In genomic region chr20:44746367-44747165, GRCh38 we compare ENCODE assay signal across 8 cellular contexts. TPM values are rescaled to one million over a fixed set of nuclear protein-coding genes. Genes with fewer than 3 reads are reported as not detected.
DNase-seq lines count a peak whose midpoint lies in the region; ATAC-seq, FAIRE-seq and TF ChIP-seq lines count a peak whose summit lies in the region.

No MANE protein-coding gene starts in this region.

- TF ChIP-seq CTCF in endothelial cell of umbilical vein (IDR thresholded peaks at IDR 0.05; ENCODE audit: extremely low read depth in 1 of 2, insufficient read depth in 1 of 2, low read depth in 1 of 2, low read length in 2 of 2) (no peak), GM20000 (IDR thresholded peaks at IDR 0.05; ENCODE audit: extremely low read depth, missing control alignments) (no peak)

- peak overlapping the region in 2 of 3 experiments; percentile 29 to 35 for H3K4me3 ChIP-seq in endothelial cell of umbilical vein (replicated peaks in 1 of 3; ENCODE audit: insufficient read depth in 1 of 3, low read depth in 1 of 3, low read length in 3 of 3)
- peak overlapping the region; percentile 64 for H3K4me3 ChIP-seq in rectal smooth muscle tissue (ENCODE audit: low read length)

- H3K4me1 ChIP-seq in endothelial cell of umbilical vein (ENCODE audit: control insufficient read depth, extremely low read depth, insufficient read depth, low read length) (peaks cover 4% of the 10 kb centered on the region), rectal smooth muscle tissue (ENCODE audit: control insufficient read depth, insufficient read depth, low read length) (peaks cover 4% of the 10 kb centered on the region)

- no peak overlapping the region for H3K9ac ChIP-seq in endothelial cell of umbilical vein (replicated peaks; ENCODE audit: extremely low read depth, insufficient read depth, low read length)
- H3K9ac ChIP-seq in rectal smooth muscle tissue (ENCODE audit: low read length): no peak overlapping the region

- H3K27me3 ChIP-seq in endothelial cell of umbilical vein (ENCODE audit: control insufficient read depth in 2 of 2, insufficient read depth in 2 of 2, low read length in 2 of 2) (peaks cover 14 to 15% of the 10 kb centered on the region in 2 experiments), rectal smooth muscle tissue (ENCODE audit: control insufficient read depth, insufficient read depth, low read length) (peaks cover 25% of the 10 kb centered on the region)

- no peak for TF ChIP-seq POLR2A in endothelial cell of umbilical vein (IDR thresholded peaks at IDR 0.05; ENCODE audit: low read depth, low read length)

- dilution Hi-C loops in endothelial cell of umbilical vein (cut with MboI; ENCODE audit: extremely low pct_ligation_motif_present, low sequenced_read_pairs): no loop called here

- H3K9me3 ChIP-seq in endothelial cell of umbilical vein (replicated peaks; ENCODE audit: control insufficient read depth, insufficient read depth, low read length): no peaks in the 10 kb centered on the region

- H4K20me1 ChIP-seq in endothelial cell of umbilical vein (replicated peaks; ENCODE audit: control insufficient read depth, extremely low read depth, insufficient read depth, low read length): no peaks in the 10 kb centered on the region

- POLR2A ChIA-PET in endothelial cell of umbilical vein (lab: Charles Lee): no interaction called here

- H3K27ac ChIP-seq in endothelial cell of umbilical vein (ENCODE audit: insufficient read depth, low read depth, low read length): no peak overlapping the region
- no peak overlapping the region for H3K27ac ChIP-seq in rectal smooth muscle tissue (ENCODE audit: low read depth, low read length)

- intact Hi-C loops in endothelial cell of umbilical vein (cut with micrococcal nuclease): loop anchor here (1.0 to 5.0 kb wide), 3 partner anchors 121 to 359 kb away; no protein-coding TSS in a partner anchor
- intact Hi-C loops in posterior cingulate gyrus (cut with DNase I): loop anchor here (2.0 to 5.0 kb wide), 2 partner anchors 66 to 120 kb away; partner anchors contain the start of gene RIMS4

- FAIRE-seq in endothelial cell of umbilical vein (lab: Jason Lieb, UNC): no peak

- no TSS peak for BruUV-seq in endothelial cell of umbilical vein (replicated peaks; lab: Mats Ljungman, UMichigan)

- H3K36me3 ChIP-seq in endothelial cell of umbilical vein (ENCODE audit: control insufficient read depth in 2 of 2, extremely low read depth in 1 of 2, insufficient read depth in 2 of 2, low read length in 2 of 2) (no peaks in the 10 kb centered on the region), rectal smooth muscle tissue (ENCODE audit: control insufficient read depth, insufficient read depth, low read length) (no peaks in the 10 kb centered on the region)

- H3K9me1 ChIP-seq in endothelial cell of umbilical vein (replicated peaks; ENCODE audit: control insufficient read depth, extremely low read depth, insufficient read depth, low read length): no peaks in the 10 kb centered on the region

- ATAC-seq in HG03378 (IDR thresholded peaks at IDR 0.05; ENCODE audit: unreplicated experiment) (no peak), HG03175 (IDR thresholded peaks at IDR 0.05; ENCODE audit: unreplicated experiment) (no peak)

- peak overlapping the region; percentile 67 for H2AFZ ChIP-seq in endothelial cell of umbilical vein (ENCODE audit: low read depth, low read length)

- peak; percentile 19 for DNase-seq in H4 (ENCODE audit: low spot score)
- DNase-seq in NCI-H748 (lab: John Stamatoyannopoulos, UW; ENCODE audit: unreplicated experiment): peak; percentile 90
- DNase-seq in endothelial cell of umbilical vein (ENCODE audit: low read depth, low spot score): no peak
- DNase-seq in GM20000 (ENCODE audit: low spot score): no peak
- no peak for DNase-seq in posterior cingulate gyrus

- peak overlapping the region; percentile 67 for H3K4me2 ChIP-seq in endothelial cell of umbilical vein (ENCODE audit: insufficient read depth, low read length)

- CTCF ChIA-PET in endothelial cell of umbilical vein (lab: Charles Lee): interaction anchor here (0.6 to 5.0 kb wide), 26 partner anchors 8 to 630 kb away, joined by 3 to 106 read pairs (median 4); no protein-coding TSS in a partner anchor

- no peaks in the 10 kb centered on the region for H3K79me2 ChIP-seq in endothelial cell of umbilical vein (ENCODE audit: control insufficient read depth, insufficient read depth, low read length)

TF ChIP-seq in endothelial cell of umbilical vein, 7 proteins besides CTCF, POLR2A, EP300 and RAD21:
- TF ChIP-seq FOS (IDR thresholded peaks at IDR 0.05; ENCODE audit: borderline replicate concordance, insufficient read depth, low read length): no peak
- no peak for TF ChIP-seq MAX (IDR thresholded peaks at IDR 0.05; ENCODE audit: insufficient read depth, insufficient read length)
- no peak for TF ChIP-seq JUN (IDR thresholded peaks at IDR 0.05; ENCODE audit: borderline replicate concordance, insufficient read depth, insufficient read length, low read depth)
- no peak for TF ChIP-seq GATA2 (IDR thresholded peaks at IDR 0.05; ENCODE audit: insufficient read depth, insufficient read length, low read depth, low read length)
- no peak for TF ChIP-seq MYC (IDR thresholded peaks at IDR 0.05; ENCODE audit: low read depth, low read length)
- no peak for TF ChIP-seq EZH2 (IDR thresholded peaks at IDR 0.05; ENCODE audit: borderline replicate concordance, low read depth, low read length, severe bottlenecking)
- TF ChIP-seq POLR2AphosphoS5 (IDR thresholded peaks at IDR 0.05; ENCODE audit: insufficient read depth, low read depth, low read length): no peak

RNA-seq across cellular contexts. Expression of gene KCNK15, which starts 0.9 kb away (rescaled TPM):
- total RNA-seq in H4 (2014; rRNA removed; shearing (Covaris generic)): 0.06 TPM in 1 of 2 replicates, not detected in the other
- not detected in 2 replicates for total RNA-seq in endothelial cell of umbilical vein
- polyA plus RNA-seq in endothelial cell of umbilical vein: 0.05 and 0.06 TPM in 2 replicates
- not detected in 2 replicates for polyA plus RNA-seq in endothelial cell of umbilical vein (2011; cell fraction: cytosol; rRNA removed)
- not detected in 2 replicates for polyA plus RNA-seq in endothelial cell of umbilical vein (2011; cell fraction: nucleus; rRNA removed)
- polyA plus RNA-seq in endothelial cell of umbilical vein (2012): not detected in 2 replicates
- not detected in 2 replicates for polyA minus RNA-seq in endothelial cell of umbilical vein
- 21.4 TPM for polyA minus RNA-seq in endothelial cell of umbilical vein (2011; cell fraction: cytosol; rRNA and poly(A)+ RNA removed)
- 0.14 TPM in 1 of 2 replicates, not detected in the other for polyA minus RNA-seq in endothelial cell of umbilical vein (2011; cell fraction: nucleus; rRNA and poly(A)+ RNA removed)

RNA-seq across cellular contexts. Expression of gene CCN5, which starts 31.4 kb away (rescaled TPM):
- total RNA-seq in H4 (2014; rRNA removed; shearing (Covaris generic)): 0.77 and 4.2 TPM in 2 replicates
- total RNA-seq in endothelial cell of umbilical vein: not detected in 2 replicates
- polyA plus RNA-seq in endothelial cell of umbilical vein: 0.03 and 0.14 TPM in 2 replicates
- polyA plus RNA-seq in endothelial cell of umbilical vein (2011; cell fraction: cytosol; rRNA removed): 0.04 TPM in 1 of 2 replicates, not detected in the other
- 0.09 TPM in 1 of 2 replicates, not detected in the other for polyA plus RNA-seq in endothelial cell of umbilical vein (2011; cell fraction: nucleus; rRNA removed)
- polyA plus RNA-seq in endothelial cell of umbilical vein (2012): not detected in 2 replicates
- polyA minus RNA-seq in endothelial cell of umbilical vein: 0.23 TPM in 1 of 2 replicates, not detected in the other
- polyA minus RNA-seq in endothelial cell of umbilical vein (2011; cell fraction: cytosol; rRNA and poly(A)+ RNA removed): 41.1 TPM
- polyA minus RNA-seq in endothelial cell of umbilical vein (2011; cell fraction: nucleus; rRNA and poly(A)+ RNA removed): 0.96 and 2.1 TPM in 2 replicates

Comparison
In these comparisons a context has a peak if more than half of its experiments do, and no peak if none do; other contexts are left out.
1. DNase-seq: peak in H4 (single experiment) and NCI-H748 (single experiment); none in endothelial cell of umbilical vein (single experiment), GM20000 (single experiment) and posterior cingulate gyrus (0 of 10).